ENCODE assay signal across 7 cellular contexts in the genomic region with DNA sequence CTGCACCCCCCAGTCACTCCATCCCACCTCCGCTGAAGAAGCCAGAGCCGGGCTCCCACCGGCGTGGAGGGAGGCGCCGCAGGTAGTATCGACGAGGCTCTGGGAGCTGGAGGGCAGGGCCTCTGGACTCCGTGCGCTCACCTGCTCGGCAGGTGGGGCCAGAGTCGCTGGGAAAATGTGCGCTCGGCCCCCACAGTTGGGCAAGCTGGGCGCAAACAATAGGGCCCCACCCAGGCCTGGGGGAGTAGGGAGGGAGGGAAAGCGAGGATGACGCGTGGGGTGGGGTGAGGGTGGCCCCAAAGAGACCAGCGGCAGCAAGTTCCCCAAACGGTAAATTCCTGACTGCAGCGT. TPM values are rescaled to one million over a fixed set of nuclear protein-coding genes. Genes with fewer than 3 reads are reported as not detected.
DNase-seq lines count a peak whose midpoint lies in the region; ATAC-seq and TF ChIP-seq lines count a peak whose summit lies in the region.

No MANE protein-coding gene starts in this region.

- no peaks in the 10 kb centered on the region for H3K9me3 ChIP-seq in gastroesophageal sphincter

- no peaks in the 10 kb centered on the region for H3K36me3 Mint-ChIP-seq in activated CD4-positive, alpha-beta memory T cell treated with anti-CD3 and anti-CD28 coated beads, Interleukin-2, amount 10 ng/mL, durations not matched to agents 7 days and 5 days (ENCODE audit: low read depth)

- peak overlapping the region in 3 of 4 donors; percentile 78 to 82 (median 79) for H3K27ac ChIP-seq in gastroesophageal sphincter

- POLR2A ChIA-PET in activated CD4-positive, alpha-beta memory T cell treated with anti-CD3 and anti-CD28 coated beads, Interleukin-2, amount 10 ng/mL, durations not matched to agents 7 days and 5 days (lab: Charles Lee) = interaction anchor here (0.9 to 1.1 kb wide), 2 partner anchors 95 to 97 kb away, joined by 3 to 4 read pairs; partner anchors contain the start of gene EIF1

- WGBS in gastroesophageal sphincter (ENCODE audit: low coverage in 1 of 2), 2 donors = 0% methylated on average over 2 to 5 of the region's 21 CpGs

- H3K4me3 ChIP-seq in gastroesophageal sphincter (peak overlapping the region; percentile 25 to 71), retinal pigment epithelial cell (ENCODE audit: low read length) (peak overlapping the region; percentile 65)

- H3K27ac Mint-ChIP-seq in activated CD4-positive, alpha-beta memory T cell treated with anti-CD3 and anti-CD28 coated beads, Interleukin-2, amount 10 ng/mL, durations not matched to agents 7 days and 5 days = no peak overlapping the region

- H3K4me1 Mint-ChIP-seq in activated CD4-positive, alpha-beta memory T cell treated with anti-CD3 and anti-CD28 coated beads, Interleukin-2, amount 10 ng/mL, durations not matched to agents 7 days and 5 days = peaks cover 22% of the 10 kb centered on the region

- no peak for TF ChIP-seq POLR2A in gastroesophageal sphincter (IDR thresholded peaks at IDR 0.05)

- H3K9me3 Mint-ChIP-seq in activated CD4-positive, alpha-beta memory T cell treated with anti-CD3 and anti-CD28 coated beads, Interleukin-2, amount 10 ng/mL, durations not matched to agents 7 days and 5 days = no peaks in the 10 kb centered on the region

- ATAC-seq in gastroesophageal sphincter = no peak

- TF ChIP-seq EP300 in gastroesophageal sphincter (IDR thresholded peaks at IDR 0.05) = no peak

- peak; percentile 92 for DNase-seq in HT-29 (ENCODE audit: low spot score)
- peak; percentile 84 for DNase-seq in SW480 (ENCODE audit: low spot score)
- DNase-seq in retinal pigment epithelial cell (ENCODE audit: low read depth) = no peak
- no peak for DNase-seq in activated CD4-positive, alpha-beta memory T cell treated with anti-CD3 and anti-CD28 coated beads, Interleukin-2, amount 10 ng/mL, durations not matched to agents 7 days and 5 days
- DNase-seq in HuH-7 (ENCODE audit: low spot score) = no peak
- no peak for DNase-seq in stimulated activated CD4-positive, alpha-beta T cell treated with anti-CD3 and anti-CD28 coated beads, Interleukin-15, amount 100 ng/mL, for 24 hours

- TF ChIP-seq CTCF in gastroesophageal sphincter (IDR thresholded peaks at IDR 0.05) (no peak), retinal pigment epithelial cell (conservative IDR thresholded peaks at IDR 0.05; ENCODE audit: low read depth, low read length) (no peak)

- no peaks in the 10 kb centered on the region for H3K36me3 ChIP-seq in gastroesophageal sphincter

- peaks cover 57% of the 10 kb centered on the region for H3K27me3 ChIP-seq in gastroesophageal sphincter

- CTCF ChIA-PET in activated CD4-positive, alpha-beta memory T cell treated with anti-CD3 and anti-CD28 coated beads, Interleukin-2, amount 10 ng/mL, durations not matched to agents 7 days and 5 days (lab: Charles Lee) = interaction anchor here (0.6 to 3.2 kb wide), 6 partner anchors 12 to 235 kb away, joined by 3 to 14 read pairs (median 3); partner anchors contain the start of genes NKIRAS2 and P3H4

- H3K27me3 Mint-ChIP-seq in activated CD4-positive, alpha-beta memory T cell treated with anti-CD3 and anti-CD28 coated beads, Interleukin-2, amount 10 ng/mL, durations not matched to agents 7 days and 5 days = peaks cover 46% of the 10 kb centered on the region

- no peak overlapping the region for H3K4me3 Mint-ChIP-seq in activated CD4-positive, alpha-beta memory T cell treated with anti-CD3 and anti-CD28 coated beads, Interleukin-2, amount 10 ng/mL, durations not matched to agents 7 days and 5 days

- H3K4me1 ChIP-seq in gastroesophageal sphincter = peaks cover 0 to 53% (median 30%) of the 10 kb centered on the region in 3 donors

RNA-seq across cellular contexts. Expression of gene JUP, which starts 0.7 kb away (rescaled TPM):
- 477 and 498 TPM in 2 replicates for total RNA-seq in HT-29 (2014; rRNA removed; shearing (Covaris generic))
- 10 to 100 TPM; 30.8 to 60.9 (median 41.7) TPM for total RNA-seq in gastroesophageal sphincter
- under 1 TPM; 0.35 to 0.45 TPM for total RNA-seq in activated CD4-positive, alpha-beta memory T cell treated with anti-CD3 and anti-CD28 coated beads, Interleukin-2, amount 10 ng/mL, durations not matched to agents 7 days and 5 days

RNA-seq across cellular contexts. Expression of gene P3H4, which starts 25.9 kb away (rescaled TPM):
- 45.2 and 54.7 TPM in 2 replicates for total RNA-seq in HT-29 (2014; rRNA removed; shearing (Covaris generic))
- 10 to 100 TPM in 3 of 4 donors, 1 to 10 TPM in 1; 8.3 to 20.9 (median 19.1) TPM for total RNA-seq in gastroesophageal sphincter
- total RNA-seq in activated CD4-positive, alpha-beta memory T cell treated with anti-CD3 and anti-CD28 coated beads, Interleukin-2, amount 10 ng/mL, durations not matched to agents 7 days and 5 days = 1 to 10 TPM; 1.8 to 1.9 TPM

RNA-seq across cellular contexts. Expression of gene FKBP10, which starts 27.0 kb away (rescaled TPM):
- 52.4 and 68.0 TPM in 2 replicates for total RNA-seq in HT-29 (2014; rRNA removed; shearing (Covaris generic))
- total RNA-seq in gastroesophageal sphincter = 10 to 100 TPM; 33.7 to 43.2 (median 38.2) TPM
- total RNA-seq in activated CD4-positive, alpha-beta memory T cell treated with anti-CD3 and anti-CD28 coated beads, Interleukin-2, amount 10 ng/mL, durations not matched to agents 7 days and 5 days = not detected

RNA-seq across cellular contexts. Expression of gene NT5C3B, which starts 50.2 kb away (rescaled TPM):
- 35.8 and 39.0 TPM in 2 replicates for total RNA-seq in HT-29 (2014; rRNA removed; shearing (Covaris generic))
- total RNA-seq in gastroesophageal sphincter = 10 to 100 TPM; 64.8 to 83.7 (median 71.5) TPM
- total RNA-seq in activated CD4-positive, alpha-beta memory T cell treated with anti-CD3 and anti-CD28 coated beads, Interleukin-2, amount 10 ng/mL, durations not matched to agents 7 days and 5 days = 10 to 100 TPM; 16.1 to 19.0 TPM

RNA-seq across cellular contexts. Expression of gene HAP1, which starts 51.4 kb away (rescaled TPM):
- not detected in 2 replicates for total RNA-seq in HT-29 (2014; rRNA removed; shearing (Covaris generic))
- under 1 TPM in 1 of 4 donors, not detected in 3; 0.54 TPM for total RNA-seq in gastroesophageal sphincter
- total RNA-seq in activated CD4-positive, alpha-beta memory T cell treated with anti-CD3 and anti-CD28 coated beads, Interleukin-2, amount 10 ng/mL, durations not matched to agents 7 days and 5 days = under 1 TPM; 0.05 TPM

Comparison
In these comparisons a context has a peak if more than half of its experiments do, and no peak if none do; other contexts are left out.
1. DNase-seq: peak in HT-29 (single experiment) and SW480 (single experiment); none in retinal pigment epithelial cell (single experiment), activated CD4-positive, alpha-beta memory T cell treated with anti-CD3 and anti-CD28 coated beads, Interleukin-2, amount 10 ng/mL, durations not matched to agents 7 days and 5 days (single experiment), HuH-7 (single experiment) and stimulated activated CD4-positive, alpha-beta T cell treated with anti-CD3 and anti-CD28 coated beads, Interleukin-15, amount 100 ng/mL, for 24 hours (single experiment).
2. RNA of gene JUP, which starts 0.7 kb away (total RNA-seq): 477 to 498 TPM in HT-29 and 30.8 to 60.9 TPM in gastroesophageal sphincter; 0.35 to 0.45 TPM in activated CD4-positive, alpha-beta memory T cell treated with anti-CD3 and anti-CD28 coated beads, Interleukin-2, amount 10 ng/mL, durations not matched to agents 7 days and 5 days; every median in the first group is over 10 times any median in the second.
3. RNA of gene FKBP10, which starts 27.0 kb away (total RNA-seq): 52.4 to 68.0 TPM in HT-29 and 33.7 to 43.2 TPM in gastroesophageal sphincter; not detected in activated CD4-positive, alpha-beta memory T cell treated with anti-CD3 and anti-CD28 coated beads, Interleukin-2, amount 10 ng/mL, durations not matched to agents 7 days and 5 days; every median in the first group is over 10 times any median in the second.